Comparison of ENCODE assay signal across 19 cellular contexts in genomic region chr20:40953856-40954255, GRCh38.
DNase-seq lines count a peak whose midpoint lies in the region; ATAC-seq and TF ChIP-seq lines count a peak whose summit lies in the region.
"Had no signal": no experiment of that assay in that cellular context is flagged by ENCODE, and none has a peak within 500 bp of the region (broad histone marks: within the 10 kb centered on the region; RNA-seq: fewer than 3 reads in every experiment).

No MANE protein-coding gene starts in this region.

- in situ Hi-C loops in GM23248 (cut with MboI) = no loop called here
- in situ Hi-C loops in astrocyte of the cerebellum (cut with HindIII; ENCODE audit: low sequenced_read_pairs) = no loop called here

- H3K36me3 ChIP-seq in GM23248 (ENCODE audit: low read depth) = no peaks in the 10 kb centered on the region
- H3K36me3 ChIP-seq in esophagus squamous epithelium = no peaks in the 10 kb centered on the region
- H3K36me3 ChIP-seq: HAP-1, SJSA1 had no signal

- no peaks in the 10 kb centered on the region for H3K4me1 ChIP-seq in GM23248 (ENCODE audit: insufficient read depth)
- H3K4me1 ChIP-seq in esophagus squamous epithelium = no peaks in the 10 kb centered on the region
- H3K4me1 ChIP-seq: HAP-1, SJSA1 had no signal

- H3K27me3 ChIP-seq in GM23248 (replicated peaks; ENCODE audit: insufficient read depth) (no peaks in the 10 kb centered on the region), esophagus squamous epithelium (peaks cover 0 to 28% (median 0%) of the 10 kb centered on the region in 4 donors)
- H3K27me3 ChIP-seq: SJSA1 had no signal

- H3K79me2 ChIP-seq in GM23248 (ENCODE audit: insufficient read depth) = no peaks in the 10 kb centered on the region

- no peak overlapping the region for H3K9ac ChIP-seq in GM23248

- H4K20me1 ChIP-seq in GM23248 (ENCODE audit: insufficient read depth) = no peaks in the 10 kb centered on the region

- no peak for ATAC-seq in WTC11

- no peaks in the 10 kb centered on the region for H3K9me2 ChIP-seq in GM23248 (ENCODE audit: insufficient read depth)

- DNase-seq in AG08395 (ENCODE audit: low spot score) = peak; percentile 37
- DNase-seq in GM23248 = peak; percentile 70
- peak; percentile 59 for DNase-seq in astrocyte of the cerebellum (ENCODE audit: low read depth)
- DNase-seq in kidney tubule cell (ENCODE audit: low spot score) = peak; percentile 22
- DNase-seq in NCI-H2029 (lab: John Stamatoyannopoulos, UW) = no peak
- no peak for DNase-seq in GM20000 (ENCODE audit: low spot score)
- DNase-seq in esophagus squamous epithelium (lab: John Stamatoyannopoulos, UW) = no peak
- DNase-seq in WTC11 (ENCODE audit: low spot score) = no peak
- DNase-seq: activated CD4-positive, alpha-beta T cell treated with anti-CD3 and anti-CD28 coated beads for 1 hour; activated T-cell treated with anti-CD3 and anti-CD28 coated beads, Interleukin-2, amount 50 U/mL, for 48 hours; cerebellar nuclear complex; glutamatergic neuron; immature natural killer cell; NCI-H2029 treated with DMSO at 0.1 percent for 48 hours; NCI-H524; nephron progenitor cell had no signal

- no peak overlapping the region for H2AFZ ChIP-seq in GM23248

- H3K27ac Mint-ChIP-seq in WTC11 = no peak overlapping the region
- H3K27ac Mint-ChIP-seq: B cell, immature natural killer cell, nephron progenitor cell had no signal

- CTCF ChIA-PET in WTC11 (lab: Charles Lee) = interaction anchor here (1.1 to 3.2 kb wide), 3 partner anchors 9 to 16 kb away, joined by 4 to 28 read pairs (median 14); no protein-coding TSS in a partner anchor

- intact Hi-C loops in esophagus squamous epithelium (cut with DNase I) = no loop called here

- peaks cover 10% of the 10 kb centered on the region; the same call in 1 of the 2 replicates for H3F3A ChIP-seq in GM23248 (ENCODE audit: insufficient read depth)

- TF ChIP-seq CTCF in astrocyte of the cerebellum (IDR thresholded peaks at IDR 0.05; ENCODE audit: low read depth, low read length, missing control alignments) = no peak
- TF ChIP-seq CTCF in GM20000 (IDR thresholded peaks at IDR 0.05; ENCODE audit: extremely low read depth, missing control alignments) = no peak
- TF ChIP-seq CTCF in esophagus squamous epithelium (IDR thresholded peaks at IDR 0.05) = no peak
- TF ChIP-seq CTCF in WTC11 (IDR thresholded peaks at IDR 0.05) = no peak

- WGBS in GM23248 (ENCODE audit: low coverage in 1 of 2, low lambda C conversion rate in 2 of 2, missing lambda C conversion rate in 2 of 2), 2 experiments = 5 to 11% methylated on average over 5 of the region's 5 CpGs
- 24 to 60% methylated on average over 1 to 4 of the region's 5 CpGs for WGBS in esophagus squamous epithelium, 2 donors

- H3K27me3 Mint-ChIP-seq in WTC11 (ENCODE audit: low read depth) = no peaks in the 10 kb centered on the region

- no peak overlapping the region for H3K4me3 ChIP-seq in GM23248
- H3K4me3 ChIP-seq in astrocyte of the cerebellum (ENCODE audit: low read depth, low read length) = no peak overlapping the region
- no peak overlapping the region for H3K4me3 ChIP-seq in esophagus squamous epithelium
- H3K4me3 ChIP-seq: HAP-1, SJSA1 had no signal

- no peaks in the 10 kb centered on the region; the same call in none of the 2 replicates for H3K36me3 Mint-ChIP-seq in WTC11

- H3K4me1 Mint-ChIP-seq in WTC11 = peaks cover 5% of the 10 kb centered on the region
- H3K4me1 Mint-ChIP-seq: immature natural killer cell had no signal

- peaks cover 13% of the 10 kb centered on the region for H3K9me3 Mint-ChIP-seq in WTC11
- H3K9me3 Mint-ChIP-seq: immature natural killer cell had no signal

- POLR2A ChIA-PET in WTC11 (lab: Charles Lee) = no interaction called here

- H3K4me2 ChIP-seq in GM23248 (ENCODE audit: unreplicated experiment) = no peak overlapping the region

- H3K27ac ChIP-seq in GM23248 (no peak overlapping the region), esophagus squamous epithelium (no peak overlapping the region)
- H3K27ac ChIP-seq: SJSA1 had no signal

- no peak for TF ChIP-seq POLR2A in esophagus squamous epithelium (IDR thresholded peaks at IDR 0.05)

- H3K4me3 Mint-ChIP-seq in WTC11 = no peak overlapping the region
- H3K4me3 Mint-ChIP-seq: B cell, immature natural killer cell, nephron progenitor cell had no signal

- H3K9me3 ChIP-seq in GM23248 (ENCODE audit: low read depth) (no peaks in the 10 kb centered on the region), esophagus squamous epithelium (no peaks in the 10 kb centered on the region)
- H3K9me3 ChIP-seq: HAP-1, SJSA1 had no signal

TF ChIP-seq in WTC11, 78 proteins besides CTCF, POLR2A, EP300 and RAD21:
- TF ChIP-seq GTF2I (CRISPR knock-in tag; conservative IDR thresholded peaks at IDR 0.05) (no peak), SMAD3 (CRISPR knock-in tag; IDR thresholded peaks at IDR 0.05; ENCODE audit: borderline replicate concordance) (no peak), CREM (CRISPR knock-in tag; IDR thresholded peaks at IDR 0.05) (no peak), RELA (CRISPR knock-in tag; IDR thresholded peaks at IDR 0.05; ENCODE audit: borderline replicate concordance) (no peak)
- TF ChIP-seq, protein P1, sequence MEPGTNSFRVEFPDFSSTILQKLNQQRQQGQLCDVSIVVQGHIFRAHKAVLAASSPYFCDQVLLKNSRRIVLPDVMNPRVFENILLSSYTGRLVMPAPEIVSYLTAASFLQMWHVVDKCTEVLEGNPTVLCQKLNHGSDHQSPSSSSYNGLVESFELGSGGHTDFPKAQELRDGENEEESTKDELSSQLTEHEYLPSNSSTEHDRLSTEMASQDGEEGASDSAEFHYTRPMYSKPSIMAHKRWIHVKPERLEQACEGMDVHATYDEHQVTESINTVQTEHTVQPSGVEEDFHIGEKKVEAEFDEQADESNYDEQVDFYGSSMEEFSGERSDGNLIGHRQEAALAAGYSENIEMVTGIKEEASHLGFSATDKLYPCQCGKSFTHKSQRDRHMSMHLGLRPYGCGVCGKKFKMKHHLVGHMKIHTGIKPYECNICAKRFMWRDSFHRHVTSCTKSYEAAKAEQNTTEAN (CRISPR knock-in tag; IDR thresholded peaks at IDR 0.05) = no peak
- TF ChIP-seq, protein P2, sequence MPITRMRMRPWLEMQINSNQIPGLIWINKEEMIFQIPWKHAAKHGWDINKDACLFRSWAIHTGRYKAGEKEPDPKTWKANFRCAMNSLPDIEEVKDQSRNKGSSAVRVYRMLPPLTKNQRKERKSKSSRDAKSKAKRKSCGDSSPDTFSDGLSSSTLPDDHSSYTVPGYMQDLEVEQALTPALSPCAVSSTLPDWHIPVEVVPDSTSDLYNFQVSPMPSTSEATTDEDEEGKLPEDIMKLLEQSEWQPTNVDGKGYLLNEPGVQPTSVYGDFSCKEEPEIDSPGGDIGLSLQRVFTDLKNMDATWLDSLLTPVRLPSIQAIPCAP (CRISPR knock-in tag; IDR thresholded peaks at IDR 0.05) = no peak

Comparison
In these comparisons a context has a peak if more than half of its experiments do, and no peak if none do; other contexts are left out.
1. DNase-seq: peak in AG08395 (single experiment), GM23248 (single experiment), astrocyte of the cerebellum (single experiment) and kidney tubule cell (single experiment); none in NCI-H2029 (single experiment), GM20000 (single experiment), esophagus squamous epithelium (single experiment) and WTC11 (single experiment).